9 cellular contexts compared by ENCODE assay signal in genomic region chr17:7392696-7393612, GRCh38. TPM values are rescaled to one million over a fixed set of nuclear protein-coding genes. Genes with fewer than 3 reads are reported as not detected.
A peak's percentile ranks its signal among the peaks of the same experiment; 100 is the strongest.
DNase-seq lines count a peak whose midpoint lies in the region; ATAC-seq and TF ChIP-seq lines count a peak whose summit lies in the region.
"Had no signal": no experiment of that assay in that cellular context is flagged by ENCODE, and none has a peak within 500 bp of the region (broad histone marks: within the 10 kb centered on the region; RNA-seq: fewer than 3 reads in every experiment).

No MANE protein-coding gene starts in this region.

- peak overlapping the region; percentile 94 for H3K4me3 Mint-ChIP-seq in activated CD8-positive, alpha-beta memory T cell treated with anti-CD3 and anti-CD28 coated beads, Interleukin-2, amount 10 ng/mL, durations not matched to agents 7 days and 5 days

- no peak for TF ChIP-seq POLR2A in suprapubic skin (IDR thresholded peaks at IDR 0.05)

- TF ChIP-seq EP300 in suprapubic skin (IDR thresholded peaks at IDR 0.05) = no peak

- no peak for TF ChIP-seq CTCF in astrocyte of the cerebellum (IDR thresholded peaks at IDR 0.05; ENCODE audit: low read depth, low read length, missing control alignments)
- no peak for TF ChIP-seq CTCF in left lung (IDR thresholded peaks at IDR 0.05)
- TF ChIP-seq CTCF in suprapubic skin (IDR thresholded peaks at IDR 0.05) = no peak

- CTCF ChIA-PET in activated CD8-positive, alpha-beta memory T cell treated with anti-CD3 and anti-CD28 coated beads, Interleukin-2, amount 10 ng/mL, durations not matched to agents 7 days and 5 days (lab: Charles Lee) = interaction anchor here (0.7 to 2.6 kb wide), 7 partner anchors 8 to 295 kb away, joined by 3 to 11 read pairs (median 5); partner anchors contain the start of genes SENP3, TMEM256 and WRAP53

- H3K27me3 Mint-ChIP-seq in activated CD8-positive, alpha-beta memory T cell treated with anti-CD3 and anti-CD28 coated beads, Interleukin-2, amount 10 ng/mL, durations not matched to agents 7 days and 5 days = no peaks in the 10 kb centered on the region

- in situ Hi-C loops in astrocyte of the cerebellum (cut with HindIII; ENCODE audit: low sequenced_read_pairs) = no loop called here

- H3K27me3 ChIP-seq in left lung (no peaks in the 10 kb centered on the region), suprapubic skin (no peaks in the 10 kb centered on the region)

- no peak for DNase-seq in activated CD8-positive, alpha-beta memory T cell treated with anti-CD3 and anti-CD28 coated beads, Interleukin-2, amount 10 ng/mL, durations not matched to agents 7 days and 5 days
- DNase-seq in activated CD8-positive, alpha-beta memory T cell treated with anti-CD3 and anti-CD28 coated beads for 24 hours = no peak
- DNase-seq in astrocyte of the cerebellum (ENCODE audit: low read depth) = no peak
- peak in 1 of 2 donors; percentile 78 for DNase-seq in left lung
- DNase-seq in suprapubic skin (ENCODE audit: low spot score in 2 of 2) = no peak
- no peak for DNase-seq in NOMO-1 treated with DMSO at 0.1 percent for 48 hours (lab: John Stamatoyannopoulos, UW; ENCODE audit: unreplicated experiment)
- DNase-seq: foreskin melanocyte had no signal

- peaks cover 0 to 21% of the 10 kb centered on the region in 2 donors for H3K4me1 ChIP-seq in left lung
- peaks cover 20% of the 10 kb centered on the region for H3K4me1 ChIP-seq in suprapubic skin

- intact Hi-C loops in left lung (cut with DNase I) = no loop called here

- H3K9me3 Mint-ChIP-seq in activated CD8-positive, alpha-beta memory T cell treated with anti-CD3 and anti-CD28 coated beads, Interleukin-2, amount 10 ng/mL, durations not matched to agents 7 days and 5 days (ENCODE audit: low read depth) = no peaks in the 10 kb centered on the region

- no peak overlapping the region for H3K27ac Mint-ChIP-seq in activated CD8-positive, alpha-beta memory T cell treated with anti-CD3 and anti-CD28 coated beads, Interleukin-2, amount 10 ng/mL, durations not matched to agents 7 days and 5 days

- H3K27ac ChIP-seq in left lung (peak overlapping the region; percentile 92 to 93), suprapubic skin (no peak overlapping the region)

- H3K4me3 ChIP-seq in astrocyte of the cerebellum (ENCODE audit: low read depth, low read length) (peak overlapping the region; percentile 70), left lung (peak overlapping the region; percentile 69 to 96), suprapubic skin (peak overlapping the region; percentile 75)

- peaks cover 4% of the 10 kb centered on the region for H3K36me3 Mint-ChIP-seq in activated CD8-positive, alpha-beta memory T cell treated with anti-CD3 and anti-CD28 coated beads, Interleukin-2, amount 10 ng/mL, durations not matched to agents 7 days and 5 days

- peaks cover 18% of the 10 kb centered on the region for H3K4me1 Mint-ChIP-seq in activated CD8-positive, alpha-beta memory T cell treated with anti-CD3 and anti-CD28 coated beads, Interleukin-2, amount 10 ng/mL, durations not matched to agents 7 days and 5 days

- H3K9me3 ChIP-seq in left lung (no peaks in the 10 kb centered on the region), suprapubic skin (no peaks in the 10 kb centered on the region)

- H3K36me3 ChIP-seq in left lung (peaks cover 0 to 39% of the 10 kb centered on the region in 2 donors), suprapubic skin (peaks cover 32% of the 10 kb centered on the region)

- no peak for ATAC-seq in activated CD8-positive, alpha-beta memory T cell treated with anti-CD3 and anti-CD28 coated beads, Interleukin-2, amount 10 ng/mL, durations not matched to agents 7 days and 5 days
- ATAC-seq in left lung (no peak), GM18873 (IDR thresholded peaks at IDR 0.05; ENCODE audit: low FRiP score, unreplicated experiment) (no peak), HG02938 (IDR thresholded peaks at IDR 0.05; ENCODE audit: unreplicated experiment) (no peak)

- WGBS in suprapubic skin = 79% methylated on average over 25 of the region's 42 CpGs

RNA-seq across cellular contexts. Expression of gene PLSCR3, which starts 1.4 kb away (rescaled TPM):
- total RNA-seq in activated CD8-positive, alpha-beta memory T cell treated with anti-CD3 and anti-CD28 coated beads, Interleukin-2, amount 10 ng/mL, durations not matched to agents 7 days and 5 days = 10 to 100 TPM; 65.5 to 74.2 TPM
- total RNA-seq in left lung (10 to 100 TPM; 42.0 to 42.7 TPM), suprapubic skin (10 to 100 TPM; 21.6 to 55.3 (median 40.7) TPM)

RNA-seq across cellular contexts. Expression of gene TMEM256, which starts 10.9 kb away (rescaled TPM):
- 10 to 100 TPM; 47.5 to 56.1 TPM for total RNA-seq in activated CD8-positive, alpha-beta memory T cell treated with anti-CD3 and anti-CD28 coated beads, Interleukin-2, amount 10 ng/mL, durations not matched to agents 7 days and 5 days
- total RNA-seq in left lung (10 to 100 TPM; 50.7 to 56.0 TPM), suprapubic skin (100 to 1,000 TPM in 2 of 4 donors, 10 to 100 TPM in 2; 53.5 to 128 (median 89.6) TPM)

RNA-seq across cellular contexts. Expression of gene TNK1, which starts 12.1 kb away (rescaled TPM):
- under 1 TPM; 0.54 to 0.61 TPM for total RNA-seq in activated CD8-positive, alpha-beta memory T cell treated with anti-CD3 and anti-CD28 coated beads, Interleukin-2, amount 10 ng/mL, durations not matched to agents 7 days and 5 days
- total RNA-seq in left lung = 1 to 10 TPM; 6.1 to 6.4 TPM
- total RNA-seq in suprapubic skin = 10 to 100 TPM; 15.3 to 42.9 (median 20.7) TPM

RNA-seq across cellular contexts. Expression of gene NLGN2, which starts 14.7 kb away (rescaled TPM):
- total RNA-seq in activated CD8-positive, alpha-beta memory T cell treated with anti-CD3 and anti-CD28 coated beads, Interleukin-2, amount 10 ng/mL, durations not matched to agents 7 days and 5 days = 1 to 10 TPM; 2.0 to 3.5 TPM
- total RNA-seq in left lung = 10 to 100 TPM; 14.8 to 20.1 TPM
- 10 to 100 TPM in 1 of 4 donors, 1 to 10 TPM in 3; 5.9 to 17.9 (median 8.1) TPM for total RNA-seq in suprapubic skin

RNA-seq across cellular contexts. Expression of gene SPEM1, which starts 27.2 kb away (rescaled TPM):
- total RNA-seq in activated CD8-positive, alpha-beta memory T cell treated with anti-CD3 and anti-CD28 coated beads, Interleukin-2, amount 10 ng/mL, durations not matched to agents 7 days and 5 days = not detected
- not detected for total RNA-seq in left lung
- total RNA-seq in suprapubic skin = not detected

Comparison
In these comparisons a context has a peak if more than half of its experiments do, and no peak if none do; other contexts are left out.
1. RNA of gene TNK1, which starts 12.1 kb away (total RNA-seq): 15.3 to 42.9 TPM in suprapubic skin and 6.1 to 6.4 TPM in left lung; 0.54 to 0.61 TPM in activated CD8-positive, alpha-beta memory T cell treated with anti-CD3 and anti-CD28 coated beads, Interleukin-2, amount 10 ng/mL, durations not matched to agents 7 days and 5 days; every median in the first group is over 4 times any median in the second.
2. Peak in every context shown above with its lines, with median percentiles within 50 percentile points of each other: H3K4me3 ChIP-seq.